ENCODE assay signal across 7 cellular contexts in the genomic region with DNA sequence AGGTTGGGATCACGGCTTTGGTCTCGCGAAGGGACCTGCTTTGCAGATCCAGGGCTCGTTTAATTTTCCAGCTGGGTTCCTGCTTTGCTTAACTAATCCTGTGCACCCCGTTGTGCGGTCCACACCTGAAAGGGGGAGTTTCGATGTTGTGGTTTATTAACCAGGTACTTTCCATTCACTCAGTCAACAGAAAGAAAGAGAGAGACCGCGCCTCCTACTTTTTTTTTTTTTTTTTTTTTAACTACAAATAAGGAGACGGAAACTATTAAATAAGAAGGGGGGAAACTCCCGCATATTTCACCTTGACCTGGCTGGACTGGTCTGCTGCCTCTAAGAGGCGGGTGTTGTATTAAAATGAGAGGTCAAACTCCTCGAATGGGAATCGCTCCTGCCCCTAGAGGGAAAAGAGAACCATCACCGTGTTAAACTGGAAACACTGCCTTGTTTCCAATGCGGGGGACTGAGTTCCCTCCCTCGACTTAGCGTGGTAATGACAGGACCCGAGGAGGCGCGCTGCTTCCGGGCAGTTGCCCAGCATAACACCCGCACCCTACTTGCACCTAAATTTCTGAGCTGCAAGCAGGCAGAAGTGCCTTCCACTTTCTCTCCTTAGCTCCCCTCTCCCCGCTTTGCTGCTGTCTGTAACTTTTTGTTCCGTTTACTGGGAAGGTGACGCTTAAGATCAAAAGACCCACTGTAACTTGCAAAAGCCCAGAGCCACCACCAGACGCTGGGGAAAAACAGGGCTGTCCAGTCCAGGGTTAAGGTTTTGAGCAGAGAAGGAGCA. TPM values are rescaled to one million over a fixed set of nuclear protein-coding genes. Genes with fewer than 3 reads are reported as not detected.
A peak's percentile ranks its signal among the peaks of the same experiment; 100 is the strongest.
DNase-seq lines count a peak whose midpoint lies in the region; ATAC-seq and TF ChIP-seq lines count a peak whose summit lies in the region.

No MANE protein-coding gene starts in this region.

- H2AFZ ChIP-seq in PC-9, result peak overlapping the region; percentile 98

- peak overlapping the region; percentile 77 for H3K27ac ChIP-seq in PC-9

- H3K4me2 ChIP-seq in PC-9 (peak overlapping the region; percentile 84), skeletal muscle satellite cell (ENCODE audit: low read length) (peak overlapping the region; percentile 98)

- H3K9me3 ChIP-seq in PC-9 (ENCODE audit: insufficient read depth, low read depth), result no peaks in the 10 kb centered on the region; the same call in 1 of the 2 replicates
- H3K9me3 ChIP-seq in skeletal muscle satellite cell (replicated peaks; ENCODE audit: low read length), result no peaks in the 10 kb centered on the region

- DNase-seq in G401 (ENCODE audit: low spot score) (peak; percentile 23), HK-2 (ENCODE audit: unreplicated experiment) (peak; percentile 71), PC-9 (peak; percentile 85 to 97), cardiac fibroblast (ENCODE audit: low read depth in 2 of 2) (peak; percentile 72 to 77), inferior parietal cortex (ENCODE audit: extremely low spot score) (peak; percentile 81)

- CTCF ChIA-PET in PC-9 (lab: Charles Lee), result interaction anchor here (0.9 to 1.4 kb wide), 2 partner anchors 269 to 581 kb away, joined by 3 to 6 read pairs; no protein-coding TSS in a partner anchor

- H3K36me3 ChIP-seq in PC-9 (ENCODE audit: low read depth), result no peaks in the 10 kb centered on the region
- H3K36me3 ChIP-seq in skeletal muscle satellite cell (ENCODE audit: insufficient read depth, low read length), result no peaks in the 10 kb centered on the region

- peak overlapping the region; percentile 63 for H3K4me3 ChIP-seq in PC-9
- peak overlapping the region; percentile 69 to 71 for H3K4me3 ChIP-seq in cardiac fibroblast (replicated peaks in 1 of 2; ENCODE audit: low read depth in 2 of 2, low read length in 2 of 2)
- H3K4me3 ChIP-seq in skeletal muscle satellite cell (ENCODE audit: low read length), result peak overlapping the region; percentile 85

- in situ Hi-C loops in G401 (cut with HindIII; ENCODE audit: low sequenced_read_pairs), result no loop called here

- TF ChIP-seq CTCF in PC-9 (conservative IDR thresholded peaks at IDR 0.05) (peak; percentile 51; the same call in 1 of the 2 replicates), cardiac fibroblast (IDR thresholded peaks at IDR 0.05; ENCODE audit: low read depth, low read length) (peak; percentile 25)

- peaks cover 49% of the 10 kb centered on the region for H3K4me1 ChIP-seq in PC-9 (replicated peaks; ENCODE audit: insufficient read depth)
- H3K4me1 ChIP-seq in skeletal muscle satellite cell (ENCODE audit: control insufficient read depth, insufficient read depth, low read length), result peaks cover 12% of the 10 kb centered on the region

- H3K79me2 ChIP-seq in PC-9 (ENCODE audit: low read depth), result no peaks in the 10 kb centered on the region

- no peaks in the 10 kb centered on the region for H4K20me1 ChIP-seq in PC-9 (ENCODE audit: insufficient read depth)

- peaks cover 28% of the 10 kb centered on the region for H3F3A ChIP-seq in PC-9 (ENCODE audit: insufficient read depth, low read depth)

- TSS peak; percentile 18 for BruUV-seq in PC-9 (replicated peaks; lab: Mats Ljungman, UMichigan)

- POLR2A ChIA-PET in PC-9 (lab: Charles Lee; ENCODE audit: unreplicated experiment), result interaction anchor here (0.5 to 1.3 kb wide), 10 partner anchors 16 to 1940 kb away, joined by 3 to 17 read pairs (median 4); a partner anchor contains a TSS

- H3K9me2 ChIP-seq in PC-9 (ENCODE audit: insufficient read depth), result no peaks in the 10 kb centered on the region

- H3K27me3 ChIP-seq in PC-9 (ENCODE audit: insufficient read depth, low read depth) (no peaks in the 10 kb centered on the region), skeletal muscle satellite cell (ENCODE audit: control insufficient read depth, insufficient read depth, low read length) (no peaks in the 10 kb centered on the region)

- ATAC-seq in GM21390 (IDR thresholded peaks at IDR 0.05; ENCODE audit: unreplicated experiment), result peak; percentile 35

- intact Hi-C loops in PC-9 (cut with micrococcal nuclease; ENCODE audit: unreplicated experiment), result loop anchor here (1.0 to 5.0 kb wide), 7 partner anchors 23 to 622 kb away; a partner anchor contains a TSS

- H3K9ac ChIP-seq in skeletal muscle satellite cell (ENCODE audit: low read depth, low read length), result peak overlapping the region; percentile 80

RNA-seq across cellular contexts. Expression of a gene that starts 1.1 kb away (rescaled TPM):
- total RNA-seq in G401 (2014; rRNA removed; shearing (Covaris generic)), result not detected in 2 replicates
- total RNA-seq in PC-9 (2021), result 19.4 and 20.1 TPM in 2 replicates
- 0.76 and 2.6 TPM in 2 replicates for total RNA-seq in skeletal muscle satellite cell (2012; rRNA removed)

Comparison
In these comparisons a context has a peak if more than half of its experiments do, and no peak if none do; other contexts are left out.
1. Peak in every context shown above with its lines: DNase-seq, ATAC-seq, H3K4me3 ChIP-seq and H3K27ac ChIP-seq.
2. DNase-seq: peak in every context shown above with its lines; median percentile 91 in PC-9; 81 in inferior parietal cortex; 74 in cardiac fibroblast; 71 in HK-2; 23 in G401.
3. RNA of a gene that starts 1.1 kb away (total RNA-seq): 19.4 to 20.1 TPM in PC-9; not detected in G401; every median in the first group is over 10 times any median in the second.